1 cellular context compared by ENCODE assay signal in genomic region chr9:2407450-2407849, GRCh38.
TF ChIP-seq lines count a peak whose summit lies in the region.

No MANE protein-coding gene starts in this region.

TF ChIP-seq in GM23338, 12 proteins besides CTCF, POLR2A, EP300 and RAD21 (continued from another document):
- TF ChIP-seq, protein P1, sequence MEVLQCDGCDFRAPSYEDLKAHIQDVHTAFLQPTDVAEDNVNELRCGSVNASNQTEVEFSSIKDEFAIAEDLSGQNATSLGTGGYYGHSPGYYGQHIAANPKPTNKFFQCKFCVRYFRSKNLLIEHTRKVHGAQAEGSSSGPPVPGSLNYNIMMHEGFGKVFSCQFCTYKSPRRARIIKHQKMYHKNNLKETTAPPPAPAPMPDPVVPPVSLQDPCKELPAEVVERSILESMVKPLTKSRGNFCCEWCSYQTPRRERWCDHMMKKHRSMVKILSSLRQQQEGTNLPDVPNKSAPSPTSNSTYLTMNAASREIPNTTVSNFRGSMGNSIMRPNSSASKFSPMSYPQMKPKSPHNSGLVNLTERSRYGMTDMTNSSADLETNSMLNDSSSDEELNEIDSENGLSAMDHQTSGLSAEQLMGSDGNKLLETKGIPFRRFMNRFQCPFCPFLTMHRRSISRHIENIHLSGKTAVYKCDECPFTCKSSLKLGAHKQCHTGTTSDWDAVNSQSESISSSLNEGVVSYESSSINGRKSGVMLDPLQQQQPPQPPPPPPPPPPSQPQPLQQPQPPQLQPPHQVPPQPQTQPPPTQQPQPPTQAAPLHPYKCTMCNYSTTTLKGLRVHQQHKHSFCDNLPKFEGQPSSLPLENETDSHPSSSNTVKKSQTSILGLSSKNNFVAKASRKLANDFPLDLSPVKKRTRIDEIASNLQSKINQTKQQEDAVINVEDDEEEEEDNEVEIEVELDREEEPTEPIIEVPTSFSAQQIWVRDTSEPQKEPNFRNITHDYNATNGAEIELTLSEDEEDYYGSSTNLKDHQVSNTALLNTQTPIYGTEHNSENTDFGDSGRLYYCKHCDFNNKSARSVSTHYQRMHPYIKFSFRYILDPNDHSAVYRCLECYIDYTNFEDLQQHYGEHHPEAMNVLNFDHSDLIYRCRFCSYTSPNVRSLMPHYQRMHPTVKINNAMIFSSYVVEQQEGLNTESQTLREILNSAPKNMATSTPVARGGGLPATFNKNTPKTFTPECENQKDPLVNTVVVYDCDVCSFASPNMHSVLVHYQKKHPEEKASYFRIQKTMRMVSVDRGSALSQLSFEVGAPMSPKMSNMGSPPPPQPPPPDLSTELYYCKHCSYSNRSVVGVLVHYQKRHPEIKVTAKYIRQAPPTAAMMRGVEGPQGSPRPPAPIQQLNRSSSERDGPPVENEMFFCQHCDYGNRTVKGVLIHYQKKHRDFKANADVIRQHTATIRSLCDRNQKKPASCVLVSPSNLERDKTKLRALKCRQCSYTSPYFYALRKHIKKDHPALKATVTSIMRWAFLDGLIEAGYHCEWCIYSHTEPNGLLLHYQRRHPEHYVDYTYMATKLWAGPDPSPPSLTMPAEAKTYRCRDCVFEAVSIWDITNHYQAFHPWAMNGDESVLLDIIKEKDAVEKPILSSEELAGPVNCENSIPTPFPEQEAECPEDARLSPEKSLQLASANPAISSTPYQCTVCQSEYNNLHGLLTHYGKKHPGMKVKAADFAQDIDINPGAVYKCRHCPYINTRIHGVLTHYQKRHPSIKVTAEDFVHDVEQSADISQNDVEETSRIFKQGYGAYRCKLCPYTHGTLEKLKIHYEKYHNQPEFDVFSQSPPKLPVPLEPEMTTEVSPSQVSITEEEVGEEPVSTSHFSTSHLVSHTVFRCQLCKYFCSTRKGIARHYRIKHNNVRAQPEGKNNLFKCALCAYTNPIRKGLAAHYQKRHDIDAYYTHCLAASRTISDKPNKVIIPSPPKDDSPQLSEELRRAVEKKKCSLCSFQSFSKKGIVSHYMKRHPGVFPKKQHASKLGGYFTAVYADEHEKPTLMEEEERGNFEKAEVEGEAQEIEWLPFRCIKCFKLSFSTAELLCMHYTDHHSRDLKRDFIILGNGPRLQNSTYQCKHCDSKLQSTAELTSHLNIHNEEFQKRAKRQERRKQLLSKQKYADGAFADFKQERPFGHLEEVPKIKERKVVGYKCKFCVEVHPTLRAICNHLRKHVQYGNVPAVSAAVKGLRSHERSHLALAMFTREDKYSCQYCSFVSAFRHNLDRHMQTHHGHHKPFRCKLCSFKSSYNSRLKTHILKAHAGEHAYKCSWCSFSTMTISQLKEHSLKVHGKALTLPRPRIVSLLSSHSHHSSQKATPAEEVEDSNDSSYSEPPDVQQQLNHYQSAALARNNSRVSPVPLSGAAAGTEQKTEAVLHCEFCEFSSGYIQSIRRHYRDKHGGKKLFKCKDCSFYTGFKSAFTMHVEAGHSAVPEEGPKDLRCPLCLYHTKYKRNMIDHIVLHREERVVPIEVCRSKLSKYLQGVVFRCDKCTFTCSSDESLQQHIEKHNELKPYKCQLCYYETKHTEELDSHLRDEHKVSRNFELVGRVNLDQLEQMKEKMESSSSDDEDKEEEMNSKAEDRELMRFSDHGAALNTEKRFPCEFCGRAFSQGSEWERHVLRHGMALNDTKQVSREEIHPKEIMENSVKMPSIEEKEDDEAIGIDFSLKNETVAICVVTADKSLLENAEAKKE (CRISPR knock-in tag; IDR thresholded peaks at IDR 0.05): no peak
- TF ChIP-seq EZH2 (IDR thresholded peaks at IDR 0.05; ENCODE audit: low read depth, unreplicated experiment) (no peak), ZNF114 (CRISPR knock-in tag; IDR thresholded peaks at IDR 0.05) (no peak), ZNF331 (CRISPR knock-in tag; IDR thresholded peaks at IDR 0.05; ENCODE audit: low read depth) (no peak), ETS1 (IDR thresholded peaks at IDR 0.05) (no peak)
